ENCODE assay signal across 15 cellular contexts in the genomic region with DNA sequence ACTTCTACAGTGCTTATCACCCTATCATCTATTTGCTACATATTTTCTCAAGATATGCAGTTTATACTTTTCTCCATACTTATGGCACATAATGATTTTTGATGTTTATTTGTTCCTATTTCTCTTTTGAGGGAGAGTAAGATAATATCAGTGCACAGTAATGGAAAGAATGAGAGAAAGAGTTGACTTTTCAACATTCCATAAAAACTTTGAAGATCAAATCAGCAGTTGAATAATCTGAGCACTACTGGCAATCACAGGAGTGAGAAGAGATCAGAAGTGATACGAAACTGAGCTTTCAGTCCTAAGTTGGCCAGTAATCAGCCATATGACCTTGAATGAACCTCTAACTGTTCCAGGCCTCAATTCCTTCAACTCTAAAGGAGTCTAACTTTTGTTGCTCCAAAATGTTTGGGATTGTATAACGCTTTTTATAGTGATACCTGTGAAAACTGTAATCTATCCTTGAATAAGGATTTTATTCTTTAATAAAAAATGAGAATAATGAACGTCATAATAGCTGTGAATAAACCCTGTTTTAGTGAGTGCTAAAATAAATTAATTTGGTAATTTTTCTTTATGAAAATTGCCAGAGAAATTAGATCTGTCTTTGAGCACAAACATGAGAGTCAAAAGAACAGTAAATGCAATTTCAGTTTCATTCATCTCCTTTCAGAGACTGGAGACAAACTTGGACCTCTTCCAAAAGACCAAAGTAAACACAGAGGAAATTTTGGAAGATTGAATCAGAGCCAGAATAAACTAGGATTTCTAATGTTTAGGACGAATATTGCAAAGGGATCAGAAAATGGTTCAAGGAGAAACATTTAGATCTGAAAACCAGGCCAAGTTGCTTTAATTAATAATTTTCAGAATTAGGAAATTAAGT.
A peak's percentile ranks its signal among the peaks of the same experiment; 100 is the strongest.
DNase-seq lines count a peak whose midpoint lies in the region; ATAC-seq lines count a peak whose summit lies in the region.
"Had no signal": no experiment of that assay in that cellular context is flagged by ENCODE, and none has a peak within 500 bp of the region (broad histone marks: within the 10 kb centered on the region; RNA-seq: fewer than 3 reads in every experiment).

No MANE protein-coding gene starts in this region.

- no peak overlapping the region for H2BK12ac ChIP-seq in mesenchymal stem cell (ENCODE audit: low read length in 2 of 2)

- no peaks in the 10 kb centered on the region for H3K27me3 ChIP-seq in adipocyte (replicated peaks; ENCODE audit: control insufficient read depth, insufficient read depth, low read length)
- H3K27me3 ChIP-seq in mesenchymal stem cell (ENCODE audit: control insufficient read depth in 1 of 2, insufficient read depth in 1 of 2, low read length in 2 of 2) = no peaks in the 10 kb centered on the region
- no peaks in the 10 kb centered on the region for H3K27me3 ChIP-seq in naive thymus-derived CD4-positive, alpha-beta T cell (ENCODE audit: control insufficient read depth in 2 of 2, insufficient read depth in 2 of 2, low read length in 2 of 2)
- H3K27me3 ChIP-seq: BLaER1, ovary had no signal

- intact Hi-C loops in naive thymus-derived CD4-positive, alpha-beta T cell (cut with micrococcal nuclease) = no loop called here

- 72% methylated on average over 2 of the region's 4 CpGs for WGBS in mesenchymal stem cell

- no peak overlapping the region for H3K4me3 ChIP-seq in adipocyte (ENCODE audit: low read length)
- H3K4me3 ChIP-seq in mesenchymal stem cell (ENCODE audit: insufficient read depth in 1 of 2, low read depth in 1 of 2, low read length in 2 of 2) = no peak overlapping the region
- no peak overlapping the region for H3K4me3 ChIP-seq in naive thymus-derived CD4-positive, alpha-beta T cell (ENCODE audit: low read length)
- H3K4me3 ChIP-seq: BLaER1, K562, ovary had no signal

- POLR2A ChIA-PET in naive thymus-derived CD4-positive, alpha-beta T cell (lab: Charles Lee) = no interaction called here

- H3K4me1 ChIP-seq in adipocyte (ENCODE audit: control insufficient read depth, insufficient read depth, low read length) (peaks cover 9% of the 10 kb centered on the region), mesenchymal stem cell (ENCODE audit: control insufficient read depth, insufficient read depth, low read depth, low read length) (no peaks in the 10 kb centered on the region)
- H3K4me1 ChIP-seq in naive thymus-derived CD4-positive, alpha-beta T cell (ENCODE audit: control insufficient read depth in 2 of 2, insufficient read depth in 2 of 2, low read length in 2 of 2) = no peaks in the 10 kb centered on the region

- no peak overlapping the region for H2AK5ac ChIP-seq in mesenchymal stem cell (ENCODE audit: low read length, severe bottlenecking)

- no peaks in the 10 kb centered on the region for H3K27me3 Mint-ChIP-seq in naive thymus-derived CD4-positive, alpha-beta T cell

- no peak overlapping the region for H3K27ac ChIP-seq in mesenchymal stem cell (ENCODE audit: low read length, poor library complexity, severe bottlenecking)
- H3K27ac ChIP-seq in naive thymus-derived CD4-positive, alpha-beta T cell (ENCODE audit: low read depth, low read length) = no peak overlapping the region
- H3K27ac ChIP-seq: BLaER1, ovary had no signal

- H3K14ac ChIP-seq in mesenchymal stem cell (ENCODE audit: low read length in 2 of 2) = no peak overlapping the region

- H3K9me3 ChIP-seq in adipocyte (ENCODE audit: control insufficient read depth, low read length) (no peaks in the 10 kb centered on the region), mesenchymal stem cell (ENCODE audit: control insufficient read depth, low read length) (no peaks in the 10 kb centered on the region)
- H3K9me3 ChIP-seq in naive thymus-derived CD4-positive, alpha-beta T cell (ENCODE audit: control insufficient read depth in 2 of 3, low read length in 3 of 3) = no peaks in the 10 kb centered on the region
- H3K9me3 ChIP-seq: BLaER1, ovary had no signal

- CTCF ChIA-PET in naive thymus-derived CD4-positive, alpha-beta T cell (lab: Charles Lee) = no interaction called here

- no peak overlapping the region for H3K27ac Mint-ChIP-seq in naive thymus-derived CD4-positive, alpha-beta T cell
- H3K27ac Mint-ChIP-seq: WTC11 had no signal

- no peak overlapping the region for H2BK15ac ChIP-seq in mesenchymal stem cell (ENCODE audit: low read depth, poor library complexity, severe bottlenecking)

- H3K9ac ChIP-seq in adipocyte (ENCODE audit: low read length) = no peak overlapping the region
- no peak overlapping the region for H3K9ac ChIP-seq in mesenchymal stem cell (ENCODE audit: low read length)
- H3K9ac ChIP-seq: BLaER1 had no signal

- no peaks in the 10 kb centered on the region for H3K79me1 ChIP-seq in mesenchymal stem cell (replicated peaks; ENCODE audit: low read length, poor library complexity, severe bottlenecking)

- no peak overlapping the region for H2AFZ ChIP-seq in mesenchymal stem cell (ENCODE audit: low read depth, low read length)

- no peak overlapping the region for H3K4ac ChIP-seq in mesenchymal stem cell (ENCODE audit: low read depth in 1 of 2, low read length in 2 of 2)

- H4K91ac ChIP-seq in mesenchymal stem cell (ENCODE audit: low read length) = no peak overlapping the region

- H3K4me1 Mint-ChIP-seq in naive thymus-derived CD4-positive, alpha-beta T cell = peaks cover 0 to 9% (median 0%) of the 10 kb centered on the region in 7 donors

- H3K9me3 Mint-ChIP-seq in naive thymus-derived CD4-positive, alpha-beta T cell = peaks cover 0 to 1% (median 0%) of the 10 kb centered on the region in 11 donors

- H3K4me3 Mint-ChIP-seq in naive thymus-derived CD4-positive, alpha-beta T cell = no peak overlapping the region
- H3K4me3 Mint-ChIP-seq: WTC11 had no signal

- H4K8ac ChIP-seq in mesenchymal stem cell (ENCODE audit: low read length) = no peak overlapping the region

- H2BK5ac ChIP-seq in mesenchymal stem cell (ENCODE audit: low read depth, low read length, poor library complexity, severe bottlenecking) = no peak overlapping the region

- no peak for ATAC-seq in naive thymus-derived CD4-positive, alpha-beta T cell
- no peak for ATAC-seq in HG03571 (IDR thresholded peaks at IDR 0.05; ENCODE audit: unreplicated experiment)
- ATAC-seq: K562, WTC11 had no signal

- no peak overlapping the region for H3K23ac ChIP-seq in mesenchymal stem cell (ENCODE audit: low read length in 2 of 2)

- no peaks in the 10 kb centered on the region for H3K36me3 ChIP-seq in adipocyte (ENCODE audit: control insufficient read depth, insufficient read depth, low read length, severe bottlenecking)
- H3K36me3 ChIP-seq in mesenchymal stem cell (ENCODE audit: control insufficient read depth in 1 of 2, insufficient read depth in 2 of 2, low read depth in 1 of 2, low read length in 2 of 2) = no peaks in the 10 kb centered on the region
- H3K36me3 ChIP-seq in naive thymus-derived CD4-positive, alpha-beta T cell (ENCODE audit: control insufficient read depth in 2 of 3, insufficient read depth in 3 of 3, low read length in 3 of 3) = no peaks in the 10 kb centered on the region
- H3K36me3 ChIP-seq: BLaER1, ovary had no signal

- no peaks in the 10 kb centered on the region for H3K36me3 Mint-ChIP-seq in naive thymus-derived CD4-positive, alpha-beta T cell
- H3K36me3 Mint-ChIP-seq: WTC11 had no signal

- DNase-seq in NCI-H1092 (lab: John Stamatoyannopoulos, UW) (peak; percentile 64), NCI-H2107 (lab: John Stamatoyannopoulos, UW) (peak; percentile 24), adipocyte (ENCODE audit: low read depth) (peak; percentile 63), mesenchymal stem cell (peak; percentile 10), H4 (ENCODE audit: low spot score) (no peak)
- no peak for DNase-seq in naive thymus-derived CD4-positive, alpha-beta T cell
- DNase-seq: activated naive CD4-positive, alpha-beta T cell treated with anti-CD3 and anti-CD28 coated beads, Interleukin-2, amount 50 U/mL, for 16 hours; HCEC 1CT; NCI-H187 treated with DMSO at 0.1 percent for 48 hours; ovary; stimulated activated CD4-positive, alpha-beta T cell treated with anti-CD3 and anti-CD28 coated beads, Interleukin-15, amount 100 ng/mL, for 24 hours had no signal

- no peak overlapping the region for H3K18ac ChIP-seq in mesenchymal stem cell (ENCODE audit: low read depth in 1 of 2, low read length in 2 of 2)

- H3K4me2 ChIP-seq in mesenchymal stem cell (ENCODE audit: low read length, poor library complexity, severe bottlenecking) = no peak overlapping the region
- H3K4me2 ChIP-seq: BLaER1 had no signal

- H2BK120ac ChIP-seq in mesenchymal stem cell (ENCODE audit: low read depth, low read length) = no peak overlapping the region

Comparison
In these comparisons a context has a peak if more than half of its experiments do, and no peak if none do; other contexts are left out.
1. DNase-seq: peak in NCI-H1092 (single experiment), NCI-H2107 (single experiment), adipocyte (single experiment) and mesenchymal stem cell (single experiment); none in naive thymus-derived CD4-positive, alpha-beta T cell (0 of 9) and H4 (single experiment).